1 cellular context compared by ENCODE assay signal in the genomic region with DNA sequence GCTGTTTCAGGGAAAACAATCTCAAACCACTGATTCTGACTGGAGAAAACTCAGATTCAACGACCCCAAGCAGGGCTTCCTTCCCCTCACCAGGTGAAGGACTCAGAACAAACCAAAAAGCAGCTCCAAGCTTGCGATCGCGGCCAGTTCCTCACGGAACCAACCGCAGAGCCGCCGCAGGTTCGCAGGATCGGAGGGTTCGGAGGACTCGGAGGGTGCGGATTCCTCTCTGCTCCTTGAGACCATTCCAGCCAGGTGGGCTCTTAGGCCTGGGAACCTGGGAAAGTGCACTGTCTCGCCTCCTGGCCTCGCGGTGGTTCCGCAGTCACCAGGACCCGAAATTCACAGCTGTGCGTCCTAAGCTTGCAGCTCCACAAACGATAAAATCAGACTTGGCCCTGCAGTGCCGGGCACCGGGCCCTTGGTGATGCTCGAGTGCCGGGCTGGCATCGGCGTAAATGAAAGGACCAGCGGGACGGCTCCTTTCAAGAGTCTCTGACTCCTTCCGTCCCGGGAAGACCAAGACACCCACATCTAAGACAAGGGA.
TF ChIP-seq lines count a peak whose summit lies in the region.

No MANE protein-coding gene starts in this region.

TF ChIP-seq in HepG2, 621 proteins besides CTCF, POLR2A, EP300 and RAD21 (continued from another document and continues in another):
- TF ChIP-seq ZNF280D (CRISPR knock-in tag; IDR thresholded peaks at IDR 0.05) (no peak), SKIL (CRISPR knock-in tag; IDR thresholded peaks at IDR 0.05; ENCODE audit: borderline replicate concordance) (no peak), HDAC2 (CRISPR knock-in tag; IDR thresholded peaks at IDR 0.05) (0 out of 2 replicates have a peak, but pooled peaks have one; percentile 26), ZNF660 (CRISPR knock-in tag; IDR thresholded peaks at IDR 0.05; ENCODE audit: borderline replicate concordance, low read depth) (no peak), PRPF4 (IDR thresholded peaks at IDR 0.05; ENCODE audit: low read depth, low read length, poor library complexity, severe bottlenecking) (no peak), TBX3 (IDR thresholded peaks at IDR 0.05; ENCODE audit: borderline replicate concordance) (no peak; the same call in 1 of the 2 replicates), ZNF101 (CRISPR knock-in tag; IDR thresholded peaks at IDR 0.05; ENCODE audit: borderline replicate concordance, low read depth) (no peak), TAF15 (IDR thresholded peaks at IDR 0.05; ENCODE audit: low read depth, low read length, poor library complexity, severe bottlenecking) (no peak), RBFOX2 (IDR thresholded peaks at IDR 0.05; ENCODE audit: low read depth, low read length) (no peak), ATM (IDR thresholded peaks at IDR 0.05; ENCODE audit: borderline replicate concordance) (no peak), ZNF777 (CRISPR knock-in tag; IDR thresholded peaks at IDR 0.05) (peak; percentile 15; the same call in 1 of the 2 replicates), KDM4B (CRISPR knock-in tag; IDR thresholded peaks at IDR 0.05) (no peak), SP1 (IDR thresholded peaks at IDR 0.05) (no peak), SP1 (CRISPR knock-in tag; IDR thresholded peaks at IDR 0.05) (no peak), ZNF609 (CRISPR knock-in tag; IDR thresholded peaks at IDR 0.05; ENCODE audit: borderline replicate concordance) (no peak), ZSCAN21 (CRISPR knock-in tag; IDR thresholded peaks at IDR 0.05; ENCODE audit: borderline replicate concordance) (peak; percentile 24; the same call in 1 of the 2 replicates), ZNF678 (CRISPR knock-in tag; IDR thresholded peaks at IDR 0.05) (no peak), ZGPAT (CRISPR knock-in tag; IDR thresholded peaks at IDR 0.05) (peak; percentile 38; the same call in 1 of the 2 replicates), ZNF337 (CRISPR knock-in tag; IDR thresholded peaks at IDR 0.05; ENCODE audit: borderline replicate concordance, low read depth) (no peak), SMAD1 (CRISPR knock-in tag; IDR thresholded peaks at IDR 0.05; ENCODE audit: borderline replicate concordance, low read depth) (no peak), ZNF317 (CRISPR knock-in tag; IDR thresholded peaks at IDR 0.05) (no peak), NCOA2 (CRISPR knock-in tag; IDR thresholded peaks at IDR 0.05) (0 out of 2 replicates have a peak, but pooled peaks have one; percentile 30), AGO1 (IDR thresholded peaks at IDR 0.05; ENCODE audit: low read depth, low read length, poor library complexity, severe bottlenecking) (no peak), HDAC6 (IDR thresholded peaks at IDR 0.05; ENCODE audit: low read depth, low read length) (no peak), TBX2 (CRISPR knock-in tag; IDR thresholded peaks at IDR 0.05; ENCODE audit: borderline replicate concordance) (no peak), ZNF816 (CRISPR knock-in tag; IDR thresholded peaks at IDR 0.05; ENCODE audit: borderline replicate concordance) (peak; percentile 12; the same call in 1 of the 2 replicates)
- TF ChIP-seq, protein P1, sequence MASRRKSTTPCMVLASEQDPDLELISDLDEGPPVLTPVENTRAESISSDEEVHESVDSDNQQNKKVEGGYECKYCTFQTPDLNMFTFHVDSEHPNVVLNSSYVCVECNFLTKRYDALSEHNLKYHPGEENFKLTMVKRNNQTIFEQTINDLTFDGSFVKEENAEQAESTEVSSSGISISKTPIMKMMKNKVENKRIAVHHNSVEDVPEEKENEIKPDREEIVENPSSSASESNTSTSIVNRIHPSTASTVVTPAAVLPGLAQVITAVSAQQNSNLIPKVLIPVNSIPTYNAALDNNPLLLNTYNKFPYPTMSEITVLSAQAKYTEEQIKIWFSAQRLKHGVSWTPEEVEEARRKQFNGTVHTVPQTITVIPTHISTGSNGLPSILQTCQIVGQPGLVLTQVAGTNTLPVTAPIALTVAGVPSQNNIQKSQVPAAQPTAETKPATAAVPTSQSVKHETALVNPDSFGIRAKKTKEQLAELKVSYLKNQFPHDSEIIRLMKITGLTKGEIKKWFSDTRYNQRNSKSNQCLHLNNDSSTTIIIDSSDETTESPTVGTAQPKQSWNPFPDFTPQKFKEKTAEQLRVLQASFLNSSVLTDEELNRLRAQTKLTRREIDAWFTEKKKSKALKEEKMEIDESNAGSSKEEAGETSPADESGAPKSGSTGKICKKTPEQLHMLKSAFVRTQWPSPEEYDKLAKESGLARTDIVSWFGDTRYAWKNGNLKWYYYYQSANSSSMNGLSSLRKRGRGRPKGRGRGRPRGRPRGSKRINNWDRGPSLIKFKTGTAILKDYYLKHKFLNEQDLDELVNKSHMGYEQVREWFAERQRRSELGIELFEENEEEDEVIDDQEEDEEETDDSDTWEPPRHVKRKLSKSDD (CRISPR knock-in tag; IDR thresholded peaks at IDR 0.05; ENCODE audit: low read depth), result no peak
- TF ChIP-seq, protein P2, sequence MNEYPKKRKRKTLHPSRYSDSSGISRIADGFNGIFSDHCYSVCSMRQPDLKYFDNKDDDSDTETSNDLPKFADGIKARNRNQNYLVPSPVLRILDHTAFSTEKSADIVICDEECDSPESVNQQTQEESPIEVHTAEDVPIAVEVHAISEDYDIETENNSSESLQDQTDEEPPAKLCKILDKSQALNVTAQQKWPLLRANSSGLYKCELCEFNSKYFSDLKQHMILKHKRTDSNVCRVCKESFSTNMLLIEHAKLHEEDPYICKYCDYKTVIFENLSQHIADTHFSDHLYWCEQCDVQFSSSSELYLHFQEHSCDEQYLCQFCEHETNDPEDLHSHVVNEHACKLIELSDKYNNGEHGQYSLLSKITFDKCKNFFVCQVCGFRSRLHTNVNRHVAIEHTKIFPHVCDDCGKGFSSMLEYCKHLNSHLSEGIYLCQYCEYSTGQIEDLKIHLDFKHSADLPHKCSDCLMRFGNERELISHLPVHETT (CRISPR knock-in tag; conservative IDR thresholded peaks at IDR 0.05), result no peak
- TF ChIP-seq, protein P3, sequence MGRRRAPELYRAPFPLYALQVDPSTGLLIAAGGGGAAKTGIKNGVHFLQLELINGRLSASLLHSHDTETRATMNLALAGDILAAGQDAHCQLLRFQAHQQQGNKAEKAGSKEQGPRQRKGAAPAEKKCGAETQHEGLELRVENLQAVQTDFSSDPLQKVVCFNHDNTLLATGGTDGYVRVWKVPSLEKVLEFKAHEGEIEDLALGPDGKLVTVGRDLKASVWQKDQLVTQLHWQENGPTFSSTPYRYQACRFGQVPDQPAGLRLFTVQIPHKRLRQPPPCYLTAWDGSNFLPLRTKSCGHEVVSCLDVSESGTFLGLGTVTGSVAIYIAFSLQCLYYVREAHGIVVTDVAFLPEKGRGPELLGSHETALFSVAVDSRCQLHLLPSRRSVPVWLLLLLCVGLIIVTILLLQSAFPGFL (CRISPR knock-in tag; IDR thresholded peaks at IDR 0.05), result no peak
- TF ChIP-seq, protein P4, sequence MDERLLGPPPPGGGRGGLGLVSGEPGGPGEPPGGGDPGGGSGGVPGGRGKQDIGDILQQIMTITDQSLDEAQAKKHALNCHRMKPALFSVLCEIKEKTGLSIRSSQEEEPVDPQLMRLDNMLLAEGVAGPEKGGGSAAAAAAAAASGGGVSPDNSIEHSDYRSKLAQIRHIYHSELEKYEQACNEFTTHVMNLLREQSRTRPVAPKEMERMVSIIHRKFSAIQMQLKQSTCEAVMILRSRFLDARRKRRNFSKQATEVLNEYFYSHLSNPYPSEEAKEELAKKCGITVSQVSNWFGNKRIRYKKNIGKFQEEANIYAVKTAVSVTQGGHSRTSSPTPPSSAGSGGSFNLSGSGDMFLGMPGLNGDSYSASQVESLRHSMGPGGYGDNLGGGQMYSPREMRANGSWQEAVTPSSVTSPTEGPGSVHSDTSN (CRISPR knock-in tag; IDR thresholded peaks at IDR 0.05), result no peak
- TF ChIP-seq, protein P5, sequence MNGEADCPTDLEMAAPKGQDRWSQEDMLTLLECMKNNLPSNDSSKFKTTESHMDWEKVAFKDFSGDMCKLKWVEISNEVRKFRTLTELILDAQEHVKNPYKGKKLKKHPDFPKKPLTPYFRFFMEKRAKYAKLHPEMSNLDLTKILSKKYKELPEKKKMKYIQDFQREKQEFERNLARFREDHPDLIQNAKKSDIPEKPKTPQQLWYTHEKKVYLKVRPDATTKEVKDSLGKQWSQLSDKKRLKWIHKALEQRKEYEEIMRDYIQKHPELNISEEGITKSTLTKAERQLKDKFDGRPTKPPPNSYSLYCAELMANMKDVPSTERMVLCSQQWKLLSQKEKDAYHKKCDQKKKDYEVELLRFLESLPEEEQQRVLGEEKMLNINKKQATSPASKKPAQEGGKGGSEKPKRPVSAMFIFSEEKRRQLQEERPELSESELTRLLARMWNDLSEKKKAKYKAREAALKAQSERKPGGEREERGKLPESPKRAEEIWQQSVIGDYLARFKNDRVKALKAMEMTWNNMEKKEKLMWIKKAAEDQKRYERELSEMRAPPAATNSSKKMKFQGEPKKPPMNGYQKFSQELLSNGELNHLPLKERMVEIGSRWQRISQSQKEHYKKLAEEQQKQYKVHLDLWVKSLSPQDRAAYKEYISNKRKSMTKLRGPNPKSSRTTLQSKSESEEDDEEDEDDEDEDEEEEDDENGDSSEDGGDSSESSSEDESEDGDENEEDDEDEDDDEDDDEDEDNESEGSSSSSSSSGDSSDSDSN (CRISPR knock-in tag; IDR thresholded peaks at IDR 0.05), result peak; percentile 69
